11 cellular contexts compared by ENCODE assay signal in the genomic region with DNA sequence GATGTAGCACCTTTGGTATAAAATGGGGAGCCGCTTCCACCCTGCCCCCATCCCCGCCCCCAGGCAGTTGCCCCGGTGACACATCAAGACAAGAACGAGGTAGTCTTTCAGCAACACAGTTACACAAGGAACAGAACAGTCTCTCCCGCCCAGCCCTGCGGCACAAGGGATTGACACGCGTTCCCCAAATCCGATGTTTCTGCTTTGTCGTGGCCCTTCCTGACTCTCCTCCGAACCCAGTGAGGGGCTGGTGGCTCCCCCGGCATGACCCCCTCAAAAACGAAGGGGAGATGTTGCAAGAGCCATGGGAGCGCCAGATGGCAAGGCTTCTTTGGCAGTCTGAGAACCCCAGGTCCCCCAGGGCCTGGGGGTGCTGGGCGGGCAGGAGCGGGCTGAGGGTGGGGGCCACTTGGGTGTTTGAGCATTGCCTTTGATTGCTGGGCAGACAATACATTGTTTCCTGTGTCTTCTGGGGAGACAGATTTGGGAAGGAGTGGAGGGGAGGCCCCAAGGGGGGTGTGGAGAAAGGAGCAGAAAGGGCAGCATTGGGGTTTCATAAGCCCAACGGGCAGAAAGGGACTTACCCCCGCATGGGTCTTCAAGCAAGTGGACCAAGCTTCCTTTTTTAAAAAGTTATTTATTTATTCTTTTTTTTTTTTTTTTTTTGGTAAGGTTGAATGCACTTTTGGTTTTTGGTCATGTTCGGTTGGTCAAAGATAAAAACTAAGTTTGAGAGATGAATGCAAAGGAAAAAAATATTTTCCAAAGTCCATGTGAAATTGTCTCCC. TPM values are rescaled to one million over a fixed set of nuclear protein-coding genes. Genes with fewer than 3 reads are reported as not detected.
DNase-seq lines count a peak whose midpoint lies in the region; ATAC-seq, FAIRE-seq and TF ChIP-seq lines count a peak whose summit lies in the region.
"Had no signal": no experiment of that assay in that cellular context is flagged by ENCODE, and none has a peak within 500 bp of the region (broad histone marks: within the 10 kb centered on the region; RNA-seq: fewer than 3 reads in every experiment).

No MANE protein-coding gene starts in this region.

- H3K4me3 ChIP-seq in SJSA1 (peak overlapping the region; percentile 14), skin epidermis (no peak overlapping the region)
- H3K4me3 ChIP-seq in effector memory CD4-positive, alpha-beta T cell (ENCODE audit: insufficient read depth, low read depth, low read length, poor library complexity, severe bottlenecking), result no peak overlapping the region

- no peaks in the 10 kb centered on the region for H3K27me3 ChIP-seq in SJSA1 (replicated peaks)
- H3K27me3 ChIP-seq in effector memory CD4-positive, alpha-beta T cell (replicated peaks; ENCODE audit: control insufficient read depth, insufficient read depth, low read length, poor library complexity, severe bottlenecking), result no peaks in the 10 kb centered on the region

- peak in 1 of 2 donors; percentile 55 for ATAC-seq in left cardiac atrium
- no peak for ATAC-seq in GM21381 (IDR thresholded peaks at IDR 0.05; ENCODE audit: unreplicated experiment)
- ATAC-seq: activated CD8-positive, alpha-beta memory T cell treated with anti-CD3 and anti-CD28 coated beads, Interleukin-2, amount 10 ng/mL, durations not matched to agents 7 days and 5 days had no signal

- H3K4me1 ChIP-seq in SJSA1 (replicated peaks), result peaks cover 74% of the 10 kb centered on the region
- no peaks in the 10 kb centered on the region for H3K4me1 ChIP-seq in effector memory CD4-positive, alpha-beta T cell (ENCODE audit: control insufficient read depth, insufficient read depth, low read length, poor library complexity, severe bottlenecking)

- FAIRE-seq in GM12891 (lab: Jason Lieb, UNC), result peak; percentile 71
- FAIRE-seq: colon had no signal

- H3K9me3 ChIP-seq in SJSA1 (replicated peaks), result no peaks in the 10 kb centered on the region
- H3K9me3 ChIP-seq in effector memory CD4-positive, alpha-beta T cell (ENCODE audit: control insufficient read depth, low read length), result no peaks in the 10 kb centered on the region

- H3K36me3 ChIP-seq in SJSA1, result peaks cover 94% of the 10 kb centered on the region
- no peaks in the 10 kb centered on the region for H3K36me3 ChIP-seq in effector memory CD4-positive, alpha-beta T cell (ENCODE audit: control insufficient read depth, insufficient read depth, low read length)

- intact Hi-C loops in left cardiac atrium (cut with DNase I), result no loop called here

- TF ChIP-seq POLR2A in GM12891 (IDR thresholded peaks at IDR 0.05; ENCODE audit: low read depth, low read length), result no peak

- H3K27ac ChIP-seq in SJSA1 (peak overlapping the region; percentile 42), skin epidermis (peak overlapping the region in 18 of 21 experiments; percentile 3 to 97 (median 70))
- no peak overlapping the region for H3K27ac ChIP-seq in effector memory CD4-positive, alpha-beta T cell (ENCODE audit: insufficient read depth, low read length, poor library complexity, severe bottlenecking)

- DNase-seq in GM12891 (ENCODE audit: insufficient read length, low spot score) (peak; percentile 53), SJSA1 (ENCODE audit: low read depth in 1 of 2, low spot score in 2 of 2) (peak; percentile 58 to 69), left cardiac atrium (peak; percentile 53), D341Med (ENCODE audit: low spot score) (no peak), ecto neural progenitor cell (ENCODE audit: low spot score) (no peak)
- DNase-seq in effector memory CD4-positive, alpha-beta T cell, result no peak
- DNase-seq: activated CD8-positive, alpha-beta memory T cell treated with anti-CD3 and anti-CD28 coated beads, Interleukin-2, amount 10 ng/mL, durations not matched to agents 7 days and 5 days had no signal

TF ChIP-seq in GM12891, 5 proteins besides CTCF, POLR2A, EP300 and RAD21:
- TF ChIP-seq TAF1 (IDR thresholded peaks at IDR 0.05; ENCODE audit: low read depth, low read length), result no peak
- TF ChIP-seq POLR2AphosphoS5 (IDR thresholded peaks at IDR 0.05; ENCODE audit: low read depth, low read length), result no peak
- TF ChIP-seq POU2F2 (IDR thresholded peaks at IDR 0.05; ENCODE audit: low read depth, low read length), result no peak
- TF ChIP-seq PAX5 (IDR thresholded peaks at IDR 0.05; ENCODE audit: insufficient read depth, low read length, severe bottlenecking), result no peak
TF ChIP-seq in GM12891: peak in this region for 0.

RNA-seq across cellular contexts. Expression of a gene that starts 16.6 kb away (rescaled TPM):
- polyA plus RNA-seq in GM12891 (2012; ENCODE audit: low read depth, missing spikeins), result 6.1 TPM
- total RNA-seq in SJSA1 (2014; rRNA removed; shearing (Covaris generic)), result 957 and 2,133 TPM in 2 replicates
- 100 to 1,000 TPM; 106 to 151 TPM for total RNA-seq in left cardiac atrium

RNA-seq across cellular contexts. Expression of a gene that starts 19.0 kb away (rescaled TPM):
- 1.3 TPM for polyA plus RNA-seq in GM12891 (2012; ENCODE audit: low read depth, missing spikeins)
- 2.4 TPM in 1 of 2 replicates, not detected in the other for total RNA-seq in SJSA1 (2014; rRNA removed; shearing (Covaris generic))
- 100 to 1,000 TPM in 1 of 2 donors, 10 to 100 TPM in 1; 96.3 to 131 TPM for total RNA-seq in left cardiac atrium
- total RNA-seq: lung microvascular endothelial cell had no signal

RNA-seq across cellular contexts. Expression of a gene that starts 34.3 kb away (rescaled TPM):
- 52.5 TPM for polyA plus RNA-seq in GM12891 (2012; ENCODE audit: low read depth, missing spikeins)
- total RNA-seq in SJSA1 (2014; rRNA removed; shearing (Covaris generic)), result 69.4 and 70.1 TPM in 2 replicates
- total RNA-seq in left cardiac atrium, result 10 to 100 TPM; 35.8 to 43.4 TPM

RNA-seq across cellular contexts. Expression of a gene that starts 54.8 kb away (rescaled TPM):
- polyA plus RNA-seq in GM12891 (2012; ENCODE audit: low read depth, missing spikeins), result 0.72 TPM
- total RNA-seq in SJSA1 (2014; rRNA removed; shearing (Covaris generic)), result 0.11 TPM in 1 of 2 replicates, not detected in the other
- 1 to 10 TPM; 1.6 to 2.1 TPM for total RNA-seq in left cardiac atrium

Comparison
In these comparisons a context has a peak if more than half of its experiments do, and no peak if none do; other contexts are left out.
1. DNase-seq: peak in GM12891 (single experiment), SJSA1 (2 of 2) and left cardiac atrium (single experiment); none in D341Med (single experiment), effector memory CD4-positive, alpha-beta T cell (0 of 3) and ecto neural progenitor cell (single experiment).
2. RNA of a gene that starts 19.0 kb away (total RNA-seq): 96.3 to 131 TPM in left cardiac atrium; 2.4 TPM in SJSA1; every median in the first group is over 10 times any median in the second.